In genomic region chr9:18710089-18710488, GRCh38 we compare ENCODE assay signal across 14 cellular contexts.
"Had no signal": no experiment of that assay in that cellular context is flagged by ENCODE, and none has a peak within 500 bp of the region (broad histone marks: within the 10 kb centered on the region; RNA-seq: fewer than 3 reads in every experiment).

No MANE protein-coding gene starts in this region.

- H3K36me3 ChIP-seq: sigmoid colon had no signal

- H3K79me2 ChIP-seq: hepatocyte had no signal

- H3K4me2 ChIP-seq: hepatocyte had no signal

- ATAC-seq: activated CD4-positive, alpha-beta T cell treated with anti-CD3 and anti-CD28 coated beads for 36 hours; activated T-cell treated with anti-CD3 and anti-CD28 coated beads, Interleukin-2, amount 50 U/mL, for 72 hours; esophagus mucosa; stimulated activated naive CD8-positive, alpha-beta T cell treated with anti-CD3 and anti-CD28 coated beads, Interleukin-15, Interleukin-2, amounts not matched to agents 100 U/mL and 50 U/mL, for 24 hours had no signal

- H3K27me3 ChIP-seq: hepatocyte, sigmoid colon, testis had no signal

- H3K4me3 ChIP-seq: hepatocyte, sigmoid colon, testis had no signal

- DNase-seq: activated CD4-positive, alpha-beta memory T cell treated with anti-CD3 and anti-CD28 coated beads, Interleukin-2, amount 10 ng/mL, durations not matched to agents 7 days and 5 days; activated CD4-positive, alpha-beta T cell treated with anti-CD3 and anti-CD28 coated beads for 36 hours; activated naive CD4-positive, alpha-beta T cell; activated T-cell treated with anti-CD3 and anti-CD28 coated beads, Interleukin-2, amount 50 U/mL, for 72 hours; dermis blood vessel endothelial cell; kidney glomerular epithelial cell; nephron progenitor cell; sigmoid colon; stimulated activated CD4-positive, alpha-beta T cell treated with anti-CD3 and anti-CD28 coated beads, Interleukin-2, amount 100 ng/mL, for 48 hours; stimulated activated CD8-positive, alpha-beta memory T cell treated with anti-CD3 and anti-CD28 coated beads, Interleukin-4, amount 100 ng/mL, for 48 hours; stimulated activated naive CD8-positive, alpha-beta T cell treated with anti-CD3 and anti-CD28 coated beads, Interleukin-15, Interleukin-2, amounts not matched to agents 100 U/mL and 50 U/mL, for 24 hours; testis had no signal

- H3K27ac ChIP-seq: hepatocyte, sigmoid colon, testis had no signal
